Comparison of ENCODE assay signal across 8 cellular contexts in genomic region chr16:89489731-89490385, GRCh38. TPM values are rescaled to one million over a fixed set of nuclear protein-coding genes. Genes with fewer than 3 reads are reported as not detected.
DNase-seq lines count a peak whose midpoint lies in the region; ATAC-seq, FAIRE-seq and TF ChIP-seq lines count a peak whose summit lies in the region.

No MANE protein-coding gene starts in this region.

- TF ChIP-seq CTCF in bronchial epithelial cell (IDR thresholded peaks at IDR 0.05; ENCODE audit: insufficient read depth, low read length, severe bottlenecking) (no peak), mucosa of descending colon (IDR thresholded peaks at IDR 0.05) (no peak)

- H3K27me3 ChIP-seq in ACC112 (ENCODE audit: insufficient read depth, low read length) (no peaks in the 10 kb centered on the region), HUES6 (ENCODE audit: control insufficient read depth, insufficient read depth, low read length) (no peaks in the 10 kb centered on the region), bronchial epithelial cell (ENCODE audit: control insufficient read depth, insufficient read depth, low read length) (no peaks in the 10 kb centered on the region)

- H3K4me3 ChIP-seq in ACC112 (ENCODE audit: low read depth, low read length) (peak overlapping the region; percentile 99), HUES6 (ENCODE audit: low read depth, low read length) (peak overlapping the region; percentile 74), bronchial epithelial cell (ENCODE audit: low read depth, low read length) (peak overlapping the region; percentile 69), mucosa of descending colon (peak overlapping the region; percentile 84)

- no peak overlapping the region for H2AFZ ChIP-seq in ACC112 (ENCODE audit: low read length, unreplicated experiment)

- H3K27ac ChIP-seq in ACC112 (ENCODE audit: low read depth, low read length), result peak overlapping the region; percentile 60
- peak overlapping the region; percentile 80 for H3K27ac ChIP-seq in HUES6 (ENCODE audit: low read depth, low read length)

- H3K36me3 ChIP-seq in ACC112 (ENCODE audit: insufficient read depth, low read length) (no peaks in the 10 kb centered on the region), HUES6 (ENCODE audit: control insufficient read depth, insufficient read depth, low read length) (no peaks in the 10 kb centered on the region), bronchial epithelial cell (ENCODE audit: control insufficient read depth, insufficient read depth, low read length) (peaks cover 3% of the 10 kb centered on the region), mucosa of descending colon (ENCODE audit: low read depth) (peaks cover 4% of the 10 kb centered on the region)

- ATAC-seq in mucosa of descending colon, result no peak

- H3K9me3 ChIP-seq in HUES6 (ENCODE audit: control insufficient read depth, insufficient read depth, low read depth, low read length) (no peaks in the 10 kb centered on the region), mucosa of descending colon (peaks cover 2% of the 10 kb centered on the region)

- peaks cover 59% of the 10 kb centered on the region for H3K79me2 ChIP-seq in ACC112 (ENCODE audit: control insufficient read depth, insufficient read depth, low read length, unreplicated experiment)

- FAIRE-seq in bronchial epithelial cell (lab: Jason Lieb, UNC), result no peak

- peak overlapping the region; percentile 83 for H3K9ac ChIP-seq in HUES6 (ENCODE audit: low read length)

- DNase-seq in bronchial epithelial cell (ENCODE audit: low read depth) (no peak), mucosa of descending colon (peak in 2 of 3 donors; percentile 65), NOMO-1 (lab: John Stamatoyannopoulos, UW; ENCODE audit: unreplicated experiment in 2 of 2) (no peak), HCEC 1CT (no peak), kidney glomerular epithelial cell (lab: John Stamatoyannopoulos, UW) (no peak), SIG-M5 (lab: John Stamatoyannopoulos, UW) (no peak)

- H3K4me1 ChIP-seq in ACC112 (ENCODE audit: control insufficient read depth, insufficient read depth, low read length, unreplicated experiment) (peaks cover 30% of the 10 kb centered on the region), HUES6 (ENCODE audit: control insufficient read depth, insufficient read depth, low read length) (peaks cover 29% of the 10 kb centered on the region), mucosa of descending colon (ENCODE audit: low read depth) (peaks cover 30% of the 10 kb centered on the region)

- intact Hi-C loops in mucosa of descending colon (cut with DNase I, micrococcal nuclease), result no loop called here

RNA-seq across cellular contexts. Expression of gene ANKRD11, which starts 0.5 kb away (rescaled TPM):
- total RNA-seq in bronchial epithelial cell, result 64.5 and 84.2 TPM in 2 replicates
- total RNA-seq in mucosa of descending colon, result 100 to 1,000 TPM; 125 to 127 (median 127) TPM

RNA-seq across cellular contexts. Expression of gene SPG7, which starts 18.3 kb away (rescaled TPM):
- 63.1 and 73.2 TPM in 2 replicates for total RNA-seq in bronchial epithelial cell
- total RNA-seq in mucosa of descending colon, result 100 to 1,000 TPM; 112 to 137 (median 121) TPM

Comparison
In these comparisons a context has a peak if more than half of its experiments do, and no peak if none do; other contexts are left out.
1. DNase-seq: peak in mucosa of descending colon (2 of 3); none in bronchial epithelial cell (single experiment), NOMO-1 (0 of 2), HCEC 1CT (single experiment), kidney glomerular epithelial cell (single experiment) and SIG-M5 (single experiment).
2. Peak in every context shown above with its lines, with median percentiles within 50 percentile points of each other: H3K4me3 ChIP-seq.